ENCODE assay signal across 18 cellular contexts in genomic region chr1:201320168-201320842, GRCh38. TPM values are rescaled to one million over a fixed set of nuclear protein-coding genes. Genes with fewer than 3 reads are reported as not detected.
"Had no signal": no experiment of that assay in that cellular context is flagged by ENCODE, and none has a peak within 500 bp of the region (broad histone marks: within the 10 kb centered on the region; RNA-seq: fewer than 3 reads in every experiment).

No MANE protein-coding gene starts in this region.

- H3K27ac ChIP-seq: coronary artery, heart right ventricle had no signal

- H3K4me3 ChIP-seq: coronary artery, heart right ventricle had no signal

- H3K9me3 ChIP-seq: heart right ventricle had no signal

- H3K27ac Mint-ChIP-seq: activated naive CD4-positive, alpha-beta T cell treated with anti-CD3 and anti-CD28 coated beads, Interleukin-2, amount 10 ng/mL, durations not matched to agents 7 days and 5 days; activated T-helper 17 cell treated with anti-CD3 and anti-CD28 coated beads, Interleukin-2, amount 50 U/mL, for 72 hours; stimulated activated naive B cell treated with anti-CD40 and anti-IgM and Interleukin-4, amounts not matched to agents 10 μg/mL and 1 μg/mL and 100 μg/mL, for 72 hours; T-helper 17 cell had no signal

- H3K36me3 Mint-ChIP-seq: activated naive CD4-positive, alpha-beta T cell treated with anti-CD3 and anti-CD28 coated beads, Interleukin-2, amount 10 ng/mL, durations not matched to agents 7 days and 5 days; stimulated activated naive B cell treated with anti-CD40 and anti-IgM and Interleukin-4, amounts not matched to agents 10 μg/mL and 1 μg/mL and 100 μg/mL, for 72 hours had no signal

- H3K36me3 ChIP-seq: heart right ventricle had no signal

- H3K4me1 Mint-ChIP-seq: activated naive CD4-positive, alpha-beta T cell treated with anti-CD3 and anti-CD28 coated beads, Interleukin-2, amount 10 ng/mL, durations not matched to agents 7 days and 5 days; activated T-helper 17 cell treated with anti-CD3 and anti-CD28 coated beads, Interleukin-2, amount 50 U/mL, for 72 hours; stimulated activated naive B cell treated with anti-CD40 and anti-IgM and Interleukin-4, amounts not matched to agents 10 μg/mL and 1 μg/mL and 100 μg/mL, for 72 hours had no signal

- H3K4me3 Mint-ChIP-seq: activated naive CD4-positive, alpha-beta T cell treated with anti-CD3 and anti-CD28 coated beads, Interleukin-2, amount 10 ng/mL, durations not matched to agents 7 days and 5 days; activated T-helper 17 cell treated with anti-CD3 and anti-CD28 coated beads, Interleukin-2, amount 50 U/mL, for 72 hours; stimulated activated naive B cell treated with anti-CD40 and anti-IgM and Interleukin-4, amounts not matched to agents 10 μg/mL and 1 μg/mL and 100 μg/mL, for 72 hours; T-helper 17 cell had no signal

- H3K27me3 ChIP-seq: heart right ventricle had no signal

- H3K9me3 Mint-ChIP-seq: activated naive CD4-positive, alpha-beta T cell treated with anti-CD3 and anti-CD28 coated beads, Interleukin-2, amount 10 ng/mL, durations not matched to agents 7 days and 5 days; activated T-helper 17 cell treated with anti-CD3 and anti-CD28 coated beads, Interleukin-2, amount 50 U/mL, for 72 hours had no signal

- H3K4me1 ChIP-seq: heart right ventricle had no signal

- DNase-seq: activated CD4-positive, alpha-beta T cell treated with anti-CD3 and anti-CD28 coated beads, Interleukin-2, amount 50 U/mL, for 1 hour; activated CD4-positive, CD25-positive, alpha-beta regulatory T cell; activated naive CD4-positive, alpha-beta T cell treated with anti-CD3 and anti-CD28 coated beads, Interleukin-2, amount 10 ng/mL, durations not matched to agents 7 days and 5 days; activated T-cell treated with anti-CD3 and anti-CD28 coated beads for 4 hours; caudate nucleus; effector CD8-positive, alpha-beta T cell; heart right ventricle; right cardiac atrium; stimulated activated CD4-positive, alpha-beta T cell treated with anti-CD3 and anti-CD28 coated beads, Interleukin-1b, Interleukin-23, amount 100 ng/mL, for 48 hours; stimulated activated naive B cell treated with anti-CD40 and anti-IgM and Interleukin-4, amounts not matched to agents 10 μg/mL and 1 μg/mL and 100 μg/mL, for 72 hours; substantia nigra; T-helper 17 cell; trophoblast cell had no signal

RNA-seq across cellular contexts. Expression of gene PKP1, which starts 37.0 kb away (rescaled TPM):
- total RNA-seq: activated CD8-positive, alpha-beta memory T cell treated with anti-CD3 and anti-CD28 coated beads for 36 hours; activated T-helper 17 cell treated with anti-CD3 and anti-CD28 coated beads, Interleukin-2, amount 50 U/mL, for 72 hours; T-helper 17 cell had no signal

RNA-seq across cellular contexts. Expression of gene TNNT2, which starts 57.2 kb away (rescaled TPM):
- total RNA-seq: activated CD8-positive, alpha-beta memory T cell treated with anti-CD3 and anti-CD28 coated beads for 36 hours; activated T-helper 17 cell treated with anti-CD3 and anti-CD28 coated beads, Interleukin-2, amount 50 U/mL, for 72 hours; fibroblast of lung; frontal cortex; T-helper 17 cell had no signal
